ENCODE assay signal across 25 cellular contexts in genomic region chr1:19327301-19327700, GRCh38.
"Had no signal": no experiment of that assay in that cellular context is flagged by ENCODE, and none has a peak within 500 bp of the region (broad histone marks: within the 10 kb centered on the region; RNA-seq: fewer than 3 reads in every experiment).

No MANE protein-coding gene starts in this region.

- H3K27me3 Mint-ChIP-seq: naive thymus-derived CD8-positive, alpha-beta T cell had no signal

- H3K4me3 Mint-ChIP-seq: neural progenitor cell, WTC11 had no signal

- DNase-seq: activated CD4-positive, alpha-beta T cell treated with anti-CD3 and anti-CD28 coated beads for 1 hour; activated naive CD4-positive, alpha-beta T cell; activated T-cell treated with anti-CD3 and anti-CD28 coated beads, Interleukin-2, amount 50 U/mL, for 1 hour; central memory CD4-positive, alpha-beta T cell; colonic mucosa; effector memory CD4-positive, alpha-beta T cell; gastrocnemius medialis; left colon; lower lobe of right lung; mesenchymal stem cell; stimulated activated CD4-positive, alpha-beta T cell treated with anti-CD3 and anti-CD28 coated beads, Interleukin-15, amount 100 ng/mL, for 24 hours; stimulated activated CD4-positive, alpha-beta T cell treated with anti-CD3 and anti-CD28 coated beads, Interleukin-2, amount 100 ng/mL, for 24 hours; stimulated activated naive CD4-positive, alpha-beta T cell treated with Interleukin-2 at 50 U/mL for 16 hours; T-helper 2 cell had no signal

- H3K4me2 ChIP-seq: hepatocyte, neural progenitor cell, smooth muscle cell had no signal

- H2AFZ ChIP-seq: hepatocyte, neural progenitor cell had no signal

- H3K4me1 Mint-ChIP-seq: neural progenitor cell, WTC11 had no signal

- H3K9me3 Mint-ChIP-seq: activated naive CD4-positive, alpha-beta T cell treated with anti-CD3 and anti-CD28 coated beads, Interleukin-2, amount 50 U/mL, for 72 hours; activated T-helper 2 cell treated with anti-CD3 and anti-CD28 coated beads, Interferon-gamma antibody, Interleukin-2, Interleukin-4, amounts not matched to agents 10 μg/mL and 5 μg/mL and 100 μg/mL, durations not matched to agents 14 hours and 24 hours and 36 hours; naive thymus-derived CD8-positive, alpha-beta T cell; neural progenitor cell; WTC11 had no signal

- H3K27me3 ChIP-seq: breast epithelium, colonic mucosa, gastrocnemius medialis, hepatocyte, neural progenitor cell, right atrium auricular region, tibial nerve had no signal

- H3K27ac Mint-ChIP-seq: activated T-helper 2 cell treated with anti-CD3 and anti-CD28 coated beads, Interferon-gamma antibody, Interleukin-2, Interleukin-4, amounts not matched to agents 10 μg/mL and 5 μg/mL and 100 μg/mL, durations not matched to agents 14 hours and 24 hours and 36 hours; neural progenitor cell; WTC11 had no signal

- H3K9ac ChIP-seq: neural progenitor cell had no signal

- H3K27ac ChIP-seq: breast epithelium, colonic mucosa, gastrocnemius medialis, hepatocyte, lower lobe of right lung, neural progenitor cell, right atrium auricular region, tibial nerve had no signal

- H3K36me3 ChIP-seq: breast epithelium, colonic mucosa, neural progenitor cell had no signal

- FAIRE-seq: keratinocyte had no signal

- H3K4me1 ChIP-seq: breast epithelium, colonic mucosa, gastrocnemius medialis, lower lobe of right lung, neural progenitor cell, right atrium auricular region, tibial nerve had no signal

- H3K36me3 Mint-ChIP-seq: activated naive CD4-positive, alpha-beta T cell treated with anti-CD3 and anti-CD28 coated beads, Interleukin-2, amount 50 U/mL, for 72 hours had no signal

- ATAC-seq: activated naive CD4-positive, alpha-beta T cell treated with anti-CD3 and anti-CD28 coated beads, Interleukin-2, amount 50 U/mL, for 72 hours; gastrocnemius medialis; left colon; lower lobe of right lung; naive thymus-derived CD8-positive, alpha-beta T cell; WTC11 had no signal

- H3K9me3 ChIP-seq: breast epithelium, colonic mucosa, gastrocnemius medialis, lower lobe of right lung, right atrium auricular region, tibial nerve had no signal

- H3K79me2 ChIP-seq: hepatocyte had no signal

- H3K4me3 ChIP-seq: breast epithelium, colonic mucosa, gastrocnemius medialis, hepatocyte, lower lobe of right lung, neural progenitor cell, right atrium auricular region, smooth muscle cell, tibial nerve had no signal
